Comparison of ENCODE assay signal across 23 cellular contexts in the genomic region with DNA sequence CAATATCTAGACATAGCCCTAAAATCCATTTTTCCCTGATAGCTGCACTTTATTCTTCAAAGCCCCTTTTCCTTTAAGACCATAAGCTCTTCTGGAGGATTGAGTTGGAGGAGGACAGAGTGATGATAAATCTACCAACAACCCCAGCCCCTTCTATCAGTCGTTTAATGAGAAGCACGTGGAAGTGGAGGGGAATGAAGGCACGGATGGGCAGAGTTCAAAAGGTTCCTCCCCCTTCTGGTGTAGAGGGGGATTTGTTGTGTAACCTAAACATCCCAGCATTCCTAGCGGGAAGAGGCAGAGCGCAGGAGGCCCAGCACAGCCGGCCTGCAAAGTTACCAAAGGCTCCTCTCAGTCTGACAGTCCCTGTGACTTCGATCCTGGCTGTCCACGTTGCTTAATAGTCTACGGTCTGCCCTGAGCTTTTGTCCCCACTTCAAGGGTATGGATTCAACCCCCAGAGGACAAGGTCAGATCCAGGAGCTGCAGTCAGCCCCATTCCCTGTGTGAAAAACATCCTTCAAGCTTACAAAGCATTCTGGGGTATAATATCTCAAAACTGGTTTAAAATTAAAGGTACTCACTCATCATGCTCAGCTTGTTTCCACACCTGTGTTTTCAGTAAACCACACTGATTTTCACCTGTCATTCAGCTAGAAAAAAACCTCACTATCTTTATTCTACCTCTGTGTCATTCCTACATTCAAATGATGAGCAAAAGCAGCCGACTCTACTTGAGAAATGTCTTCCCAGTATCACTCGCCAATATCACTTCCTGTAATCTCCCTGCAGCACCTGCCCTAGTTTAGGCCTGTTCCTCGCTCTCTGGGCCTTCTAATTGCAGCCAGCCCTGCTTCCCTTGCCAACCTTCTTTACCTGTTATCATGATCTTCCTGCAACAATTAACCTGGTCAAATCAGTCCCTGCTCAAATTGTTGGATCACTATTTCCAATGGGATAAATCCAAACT.
DNase-seq lines count a peak whose midpoint lies in the region; ATAC-seq and TF ChIP-seq lines count a peak whose summit lies in the region.
"Had no signal": no experiment of that assay in that cellular context is flagged by ENCODE, and none has a peak within 500 bp of the region (broad histone marks: within the 10 kb centered on the region; RNA-seq: fewer than 3 reads in every experiment).

No MANE protein-coding gene starts in this region.

- H3K56ac ChIP-seq in H9 (ENCODE audit: insufficient read length, low read depth, low read length) = no peak overlapping the region

- H3K27ac ChIP-seq in H9 (ENCODE audit: insufficient read length, low read depth, low read length) = no peak overlapping the region
- H3K27ac ChIP-seq in neuronal stem cell (replicated peaks; ENCODE audit: low read length) = no peak overlapping the region
- H3K27ac ChIP-seq: coronary artery, left ventricle myocardium inferior, prostate gland had no signal

- H2AK5ac ChIP-seq in H9 (ENCODE audit: insufficient read length, low read length) (no peak overlapping the region), neuronal stem cell (ENCODE audit: low read depth, low read length) (no peak overlapping the region)

- H4K20me1 ChIP-seq in H9 (ENCODE audit: control insufficient read depth, insufficient read depth, insufficient read length) = no peaks in the 10 kb centered on the region

- H3K4ac ChIP-seq in H9 (ENCODE audit: low read depth, low read length) = no peak overlapping the region
- no peak overlapping the region for H3K4ac ChIP-seq in neuronal stem cell (ENCODE audit: low read length)

- H4K8ac ChIP-seq in H9 (replicated peaks; ENCODE audit: insufficient read length, low read depth, low read length) = no peak overlapping the region
- no peak overlapping the region for H4K8ac ChIP-seq in neuronal stem cell (ENCODE audit: low read depth, low read length)

- H3K36me3 Mint-ChIP-seq in H9 (ENCODE audit: insufficient read depth in 1 of 3, low read depth in 3 of 3) = peaks cover 0 to 6% (median 0%) of the 10 kb centered on the region in 3 experiments; a peak in 2 of 7 replicates
- H3K36me3 Mint-ChIP-seq: CD4-positive, CD25-positive, alpha-beta regulatory T cell had no signal

- no peak overlapping the region for H4K5ac ChIP-seq in H9 (ENCODE audit: insufficient read length, low read depth, low read length)

- H2BK5ac ChIP-seq in H9 (ENCODE audit: insufficient read length, low read length) (no peak overlapping the region), neuronal stem cell (ENCODE audit: low read length) (no peak overlapping the region)

- no peak overlapping the region for H3K4me2 ChIP-seq in H9 (ENCODE audit: insufficient read depth, insufficient read length, low read length)
- no peak overlapping the region for H3K4me2 ChIP-seq in neuronal stem cell (ENCODE audit: insufficient read depth, low read length, poor library complexity, severe bottlenecking)

- no peak overlapping the region for H3K27ac Mint-ChIP-seq in H9
- H3K27ac Mint-ChIP-seq: activated T-cell treated with anti-CD3 and anti-CD28 coated beads, Interleukin-2, amount 50 U/mL, for 24 hours had no signal

- TF ChIP-seq CTCF in H9 (conservative IDR thresholded peaks at IDR 0.05) = peak; percentile 45; the same call in 2 of the 3 replicates

- no peak overlapping the region for H3K4me3 Mint-ChIP-seq in H9
- H3K4me3 Mint-ChIP-seq: activated T-cell treated with anti-CD3 and anti-CD28 coated beads, Interleukin-2, amount 50 U/mL, for 24 hours; CD4-positive, CD25-positive, alpha-beta regulatory T cell; neural crest cell had no signal

- H4K91ac ChIP-seq in H9 (ENCODE audit: insufficient read length, low read depth, low read length) = no peak overlapping the region
- H4K91ac ChIP-seq in neuronal stem cell (ENCODE audit: low read depth, low read length, poor library complexity) = no peak overlapping the region

- H3K18ac ChIP-seq in H9 (ENCODE audit: insufficient read length, low read depth, low read length) (no peak overlapping the region), neuronal stem cell (ENCODE audit: low read length) (no peak overlapping the region)

- H3K23ac ChIP-seq in H9 (ENCODE audit: insufficient read length, low read depth, low read length) = no peak overlapping the region
- no peak overlapping the region for H3K23ac ChIP-seq in neuronal stem cell (ENCODE audit: low read depth, low read length, poor library complexity)

- no peak overlapping the region for H3K4me3 ChIP-seq in neuronal stem cell (ENCODE audit: low read length in 2 of 2)
- H3K4me3 ChIP-seq: coronary artery, left ventricle myocardium inferior, mucosa of descending colon, prostate gland had no signal

- no CpG with 5 or more reads among the region's 12 CpGs for WGBS in H9 (ENCODE audit: extremely low coverage, insufficient read length, low lambda C conversion rate)
- no CpG with 5 or more reads among the region's 12 CpGs for whole genome bisulfite sequencing in neuronal stem cell (ENCODE audit: extremely low coverage in 2 of 2, insufficient read length in 2 of 2, insufficient replicate concordance in 1 of 2), 2 donors

- no peak overlapping the region for H3K14ac ChIP-seq in H9 (ENCODE audit: insufficient read depth, low read length)
- H3K14ac ChIP-seq in neuronal stem cell (ENCODE audit: low read length) = no peak overlapping the region

- H3K79me2 ChIP-seq in H9 (ENCODE audit: insufficient read depth, low read length) = no peaks in the 10 kb centered on the region

- no peaks in the 10 kb centered on the region for H3K9me3 ChIP-seq in H9 (ENCODE audit: control insufficient read depth, low read depth, low read length)
- H3K9me3 ChIP-seq in neuronal stem cell (replicated peaks in 1 of 2; ENCODE audit: control insufficient read depth in 2 of 2, insufficient read depth in 1 of 2, low read depth in 1 of 2, low read length in 2 of 2) = no peaks in the 10 kb centered on the region
- H3K9me3 ChIP-seq: left ventricle myocardium inferior, mucosa of descending colon, prostate gland had no signal

- H3K9me3 Mint-ChIP-seq in H9 = no peaks in the 10 kb centered on the region
- H3K9me3 Mint-ChIP-seq: activated T-cell treated with anti-CD3 and anti-CD28 coated beads, Interleukin-2, amount 50 U/mL, for 24 hours; neural crest cell had no signal

- H3K4me1 Mint-ChIP-seq in H9 = peaks cover 21 to 24% of the 10 kb centered on the region in 2 experiments
- H3K4me1 Mint-ChIP-seq: CD4-positive, CD25-positive, alpha-beta regulatory T cell had no signal

- no peak for ATAC-seq in GM18502 (IDR thresholded peaks at IDR 0.05; ENCODE audit: poor library complexity, unreplicated experiment)
- ATAC-seq: mucosa of descending colon, Right ventricle myocardium inferior had no signal

- H3K79me1 ChIP-seq in H9 (ENCODE audit: insufficient read depth, low read depth, low read length, poor library complexity, severe bottlenecking) (no peaks in the 10 kb centered on the region), neuronal stem cell (ENCODE audit: low read depth, low read length) (no peaks in the 10 kb centered on the region)

- H2BK12ac ChIP-seq in H9 (ENCODE audit: insufficient read length, low read depth, low read length) (no peak overlapping the region), neuronal stem cell (ENCODE audit: low read length) (no peak overlapping the region)

- no peaks in the 10 kb centered on the region; the same call in 1 of the 2 replicates for H3K27me3 Mint-ChIP-seq in H9 (ENCODE audit: low read depth)
- H3K27me3 Mint-ChIP-seq: activated T-cell treated with anti-CD3 and anti-CD28 coated beads, Interleukin-2, amount 50 U/mL, for 24 hours had no signal

- H2AFZ ChIP-seq in H9 (ENCODE audit: low read length) = no peak overlapping the region
- peak overlapping the region; percentile 48 for H2AFZ ChIP-seq in neuronal stem cell (ENCODE audit: low read length)

- H2BK120ac ChIP-seq in H9 (ENCODE audit: low read depth, low read length, poor library complexity, severe bottlenecking) (no peak overlapping the region), neuronal stem cell (ENCODE audit: low read depth, low read length) (no peak overlapping the region)

- H3K23me2 ChIP-seq in H9 (ENCODE audit: insufficient read length, low read depth, low read length, poor library complexity, severe bottlenecking) = no peaks in the 10 kb centered on the region

- H3K4me1 ChIP-seq in H9 (ENCODE audit: insufficient read depth, low read length) (no peaks in the 10 kb centered on the region; the same call in 1 of the 2 replicates), neuronal stem cell (ENCODE audit: control insufficient read depth in 2 of 2, insufficient read depth in 1 of 2, low read depth in 1 of 2, low read length in 2 of 2) (peaks cover 2 to 4% of the 10 kb centered on the region in 2 donors)
- H3K4me1 ChIP-seq: prostate gland had no signal

- no peak overlapping the region for H2BK20ac ChIP-seq in H9 (ENCODE audit: low read depth, low read length, poor library complexity, severe bottlenecking)

- H3K9ac ChIP-seq in H9 (ENCODE audit: extremely low read depth, insufficient read length, low read length) (no peak overlapping the region), neuronal stem cell (ENCODE audit: low read depth, low read length, poor library complexity) (no peak overlapping the region)

- DNase-seq in H9 (peak; percentile 41), RPMI8226 (peak; percentile 38), iPS-NIHi7 (ENCODE audit: extremely low spot score) (peak; percentile 56), neuronal stem cell (ENCODE audit: low spot score) (no peak), GF-D8 (lab: John Stamatoyannopoulos, UW) (no peak), NCI-H1694 (lab: John Stamatoyannopoulos, UW) (no peak), cortex of kidney (lab: John Stamatoyannopoulos, UW) (no peak)
- DNase-seq: activated CD4-positive, CD25-positive, alpha-beta regulatory T cell treated with anti-CD3 and anti-CD28 coated beads, Interleukin-2, amount 50 U/mL, for 72 hours; activated naive CD4-positive, alpha-beta T cell; activated T-cell treated with anti-CD3 and anti-CD28 coated beads, Interleukin-2, amount 50 U/mL, for 24 hours; amniotic stem cell; CD4-positive, CD25-positive, alpha-beta regulatory T cell; left ventricle myocardium inferior; mucosa of descending colon; NCI-H526; stimulated activated CD4-positive, alpha-beta T cell treated with anti-CD3 and anti-CD28 coated beads, Interleukin-4, amount 100 ng/mL, for 1 hour; stimulated activated naive CD4-positive, alpha-beta T cell; SW 1271 had no signal

- H3K27me3 ChIP-seq in H9 (ENCODE audit: insufficient read depth, low read length) (no peaks in the 10 kb centered on the region), neuronal stem cell (ENCODE audit: control insufficient read depth in 3 of 3, insufficient read depth in 3 of 3, low read depth in 1 of 3, low read length in 3 of 3) (no peaks in the 10 kb centered on the region)

- no peak overlapping the region for H3T11ph ChIP-seq in H9 (ENCODE audit: low read length)

- no peak overlapping the region for H2BK15ac ChIP-seq in H9 (ENCODE audit: low read depth, low read length)
- H2BK15ac ChIP-seq in neuronal stem cell (ENCODE audit: low read length) = no peak overlapping the region

- no peaks in the 10 kb centered on the region for H3K36me3 ChIP-seq in neuronal stem cell (replicated peaks in 1 of 2; ENCODE audit: control insufficient read depth in 2 of 2, insufficient read depth in 2 of 2, low read length in 2 of 2)
- H3K36me3 ChIP-seq: left ventricle myocardium inferior, prostate gland had no signal

Comparison
In these comparisons a context has a peak if more than half of its experiments do, and no peak if none do; other contexts are left out.
1. DNase-seq: peak in H9 (single experiment), RPMI8226 (single experiment) and iPS-NIHi7 (single experiment); none in neuronal stem cell (single experiment), GF-D8 (single experiment), NCI-H1694 (single experiment) and cortex of kidney (single experiment).